Comparison of ENCODE assay signal across 24 cellular contexts in the genomic region with DNA sequence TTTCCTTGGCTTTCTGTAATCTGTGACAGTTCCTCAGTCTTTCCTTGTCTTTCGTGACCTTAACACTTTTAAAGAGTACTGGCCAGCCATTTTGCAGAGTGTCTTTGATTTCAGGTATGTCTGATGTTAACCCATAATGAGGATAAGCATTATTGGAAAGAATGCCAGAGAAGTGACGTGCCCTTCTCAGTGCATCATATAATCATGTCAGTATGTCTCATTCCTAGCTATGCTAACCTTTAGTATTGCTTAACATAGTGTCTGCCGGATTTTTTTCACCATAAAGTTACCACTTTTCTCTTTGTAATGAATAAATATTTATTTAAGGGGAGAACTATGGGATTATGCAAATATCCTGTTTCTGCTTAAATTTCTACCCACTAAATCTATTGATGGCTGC. TPM values are rescaled to one million over a fixed set of nuclear protein-coding genes. Genes with fewer than 3 reads are reported as not detected.
A peak's percentile ranks its signal among the peaks of the same experiment; 100 is the strongest.
DNase-seq lines count a peak whose midpoint lies in the region; ATAC-seq and TF ChIP-seq lines count a peak whose summit lies in the region.
"Had no signal": no experiment of that assay in that cellular context is flagged by ENCODE, and none has a peak within 500 bp of the region (broad histone marks: within the 10 kb centered on the region; RNA-seq: fewer than 3 reads in every experiment).

No MANE protein-coding gene starts in this region.

- H3K27ac Mint-ChIP-seq in T-helper 17 cell = no peak overlapping the region
- H3K27ac Mint-ChIP-seq: CD4-positive, alpha-beta memory T cell; GM23338 had no signal

- H3K27me3 Mint-ChIP-seq in T-helper 17 cell = peaks cover 47% of the 10 kb centered on the region

- no peaks in the 10 kb centered on the region for H3K9me3 ChIP-seq in ascending aorta
- no peaks in the 10 kb centered on the region for H3K9me3 ChIP-seq in thoracic aorta
- no peaks in the 10 kb centered on the region for H3K9me3 ChIP-seq in right atrium auricular region
- H3K9me3 ChIP-seq in T-helper 17 cell (ENCODE audit: control insufficient read depth, low read length, poor library complexity, severe bottlenecking) = no peaks in the 10 kb centered on the region
- H3K9me3 ChIP-seq: BLaER1, Peyer's patch had no signal

- no peaks in the 10 kb centered on the region for H3K4me1 Mint-ChIP-seq in T-helper 17 cell
- H3K4me1 Mint-ChIP-seq: CD4-positive, alpha-beta memory T cell; GM23338 had no signal

- H3K27ac ChIP-seq in ascending aorta (peak overlapping the region; percentile 54 to 71), thoracic aorta (peak overlapping the region; percentile 64 to 78), right atrium auricular region (no peak overlapping the region)
- H3K27ac ChIP-seq: BLaER1, Peyer's patch had no signal

- peak; percentile 9 for DNase-seq in ELR (ENCODE audit: low read depth)
- DNase-seq in ascending aorta (ENCODE audit: low spot score in 2 of 2) = no peak
- DNase-seq in fibroblast of mammary gland (ENCODE audit: low read depth) = peak; percentile 65
- DNase-seq in thoracic aorta (ENCODE audit: low spot score) = no peak
- DNase-seq in NCI-H1417 treated with DMSO at 0.1 percent for 48 hours (lab: John Stamatoyannopoulos, UW) = no peak
- DNase-seq in NCI-H226 = no peak
- no peak for DNase-seq in right atrium auricular region (ENCODE audit: low spot score)
- DNase-seq in T-helper 17 cell = no peak
- DNase-seq: Calu3; CD4-positive, alpha-beta memory T cell; KG1; NCI-H1436 treated with DMSO at 0.1 percent for 48 hours; NCI-H2029; NCI-H2171; NCI-H446 treated with DMSO at 0.1 percent for 48 hours; NCI-H748 treated with DMSO at 0.1 percent for 48 hours; NK-92 treated with Interleukin-12 subunit alpha and Interleukin-12 subunit beta, amount 100 ng/mL, for 24 hours; Peyer's patch had no signal

- ATAC-seq in thoracic aorta (ENCODE audit: insufficient number of reproducible peaks, low FRiP score, low read depth) (no peak), T-helper 17 cell (no peak)
- ATAC-seq: GM12878, GM23338, HCT116, Right ventricle myocardium inferior had no signal

- peaks cover 8 to 38% of the 10 kb centered on the region in 2 donors for H3K4me1 ChIP-seq in ascending aorta
- H3K4me1 ChIP-seq in thoracic aorta (ENCODE audit: control insufficient read depth in 1 of 2, low read depth in 2 of 2) = peaks cover 40 to 63% of the 10 kb centered on the region in 2 donors
- peaks cover 0 to 4% of the 10 kb centered on the region in 2 donors for H3K4me1 ChIP-seq in right atrium auricular region
- H3K4me1 ChIP-seq: BLaER1, Peyer's patch had no signal

- intact Hi-C loops in ascending aorta (cut with DNase I) = no loop called here

- peaks cover 3% of the 10 kb centered on the region for H3K36me3 Mint-ChIP-seq in T-helper 17 cell (ENCODE audit: low read depth)
- H3K36me3 Mint-ChIP-seq: CD4-positive, alpha-beta memory T cell had no signal

- no peaks in the 10 kb centered on the region for H3K36me3 ChIP-seq in ascending aorta
- no peaks in the 10 kb centered on the region for H3K36me3 ChIP-seq in thoracic aorta
- H3K36me3 ChIP-seq in right atrium auricular region = no peaks in the 10 kb centered on the region
- H3K36me3 ChIP-seq: BLaER1, Peyer's patch had no signal

- H3K27me3 ChIP-seq in ascending aorta = no peaks in the 10 kb centered on the region
- H3K27me3 ChIP-seq in thoracic aorta (replicated peaks; ENCODE audit: insufficient read depth) = no peaks in the 10 kb centered on the region
- H3K27me3 ChIP-seq in right atrium auricular region = no peaks in the 10 kb centered on the region
- H3K27me3 ChIP-seq: BLaER1, Peyer's patch had no signal

- TF ChIP-seq CTCF in ascending aorta (IDR thresholded peaks at IDR 0.05) (no peak), fibroblast of mammary gland (conservative IDR thresholded peaks at IDR 0.05; ENCODE audit: control insufficient read depth, insufficient read depth, low read depth, low read length) (no peak), thoracic aorta (IDR thresholded peaks at IDR 0.05) (no peak), right atrium auricular region (IDR thresholded peaks at IDR 0.05) (no peak)

- H3K4me3 ChIP-seq in ascending aorta (no peak overlapping the region), fibroblast of mammary gland (ENCODE audit: control insufficient read depth, low read depth, low read length) (no peak overlapping the region), thoracic aorta (no peak overlapping the region), right atrium auricular region (no peak overlapping the region)
- H3K4me3 ChIP-seq: BLaER1, GM12878, GM23338, Peyer's patch had no signal

- no peak overlapping the region for H3K4me3 Mint-ChIP-seq in T-helper 17 cell
- H3K4me3 Mint-ChIP-seq: CD4-positive, alpha-beta memory T cell; GM23338 had no signal

RNA-seq across cellular contexts. Expression of gene RERG, which starts 28.5 kb away (rescaled TPM):
- total RNA-seq in ascending aorta (55.7 TPM), thoracic aorta (100 to 1,000 TPM in 1 of 2 donors, 10 to 100 TPM in 1; 92.3 to 120 TPM), right atrium auricular region (10 to 100 TPM in 1 of 2 donors, 1 to 10 TPM in 1; 9.9 to 12.4 TPM), T-helper 17 cell (not detected)
- total RNA-seq: CD4-positive, alpha-beta memory T cell; HT-29 had no signal

Comparison
In these comparisons a context has a peak if more than half of its experiments do, and no peak if none do; other contexts are left out.
1. DNase-seq: peak in ELR (single experiment) and fibroblast of mammary gland (single experiment); none in ascending aorta (0 of 2), thoracic aorta (single experiment), NCI-H1417 treated with DMSO at 0.1 percent for 48 hours (single experiment), NCI-H226 (single experiment), right atrium auricular region (single experiment) and T-helper 17 cell (0 of 3).
2. H3K27ac ChIP-seq: peak in ascending aorta (2 of 2) and thoracic aorta (2 of 2); none in right atrium auricular region (0 of 2).
3. RNA of gene RERG, which starts 28.5 kb away (total RNA-seq): 92.3 to 120 TPM in thoracic aorta, 55.7 TPM in ascending aorta (single experiment) and 9.9 to 12.4 TPM in right atrium auricular region; not detected in T-helper 17 cell; every median in the first group is over 10 times any median in the second.